In the genomic region with DNA sequence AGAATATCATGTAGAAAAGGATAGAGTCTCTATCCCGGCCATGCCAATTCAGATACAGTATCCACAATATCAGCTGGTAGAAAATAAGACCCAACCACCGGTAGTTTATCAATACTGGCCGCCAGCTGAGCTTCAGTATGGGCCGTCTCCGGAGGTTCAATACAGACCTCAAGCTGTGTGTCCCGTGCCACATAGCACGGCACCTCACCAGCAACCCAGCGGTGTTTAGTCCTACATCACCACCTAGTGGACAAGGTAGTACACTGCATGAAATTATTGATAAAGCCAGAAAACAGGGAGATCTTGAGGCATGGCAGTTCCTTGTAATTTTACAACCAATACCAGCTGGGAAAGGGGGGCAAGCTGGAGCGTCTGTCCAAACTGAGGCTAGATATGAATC, we compare ENCODE assay signal across 4 cellular contexts. TPM values are rescaled to one million over a fixed set of nuclear protein-coding genes. Genes with fewer than 3 reads are reported as not detected.
"Had no signal": no experiment of that assay in that cellular context is flagged by ENCODE, and none has a peak within 500 bp of the region (broad histone marks: within the 10 kb centered on the region; RNA-seq: fewer than 3 reads in every experiment).

No MANE protein-coding gene starts in this region.

RNA-seq across cellular contexts. Expression of a gene that starts 7.5 kb away (rescaled TPM):
- total RNA-seq: HT-29, M059J, Right ventricle myocardium superior, SJSA1 had no signal

RNA-seq across cellular contexts. Expression of a gene that starts 17.3 kb away (rescaled TPM):
- total RNA-seq: HT-29, M059J, Right ventricle myocardium superior, SJSA1 had no signal

RNA-seq across cellular contexts. Expression of a gene that starts 35.0 kb away (rescaled TPM):
- total RNA-seq: HT-29, M059J, Right ventricle myocardium superior, SJSA1 had no signal

RNA-seq across cellular contexts. Expression of a gene that starts 39.1 kb away (rescaled TPM):
- total RNA-seq: HT-29, M059J, Right ventricle myocardium superior, SJSA1 had no signal

RNA-seq across cellular contexts. Expression of a gene that starts 51.1 kb away (rescaled TPM):
- total RNA-seq: HT-29, M059J, Right ventricle myocardium superior, SJSA1 had no signal
